8 cellular contexts compared by ENCODE assay signal in genomic region chr9:90102292-90102901, GRCh38.
DNase-seq lines count a peak whose midpoint lies in the region; ATAC-seq and TF ChIP-seq lines count a peak whose summit lies in the region.

No MANE protein-coding gene starts in this region.

- peak; percentile 86 for TF ChIP-seq CTCF in choroid plexus epithelial cell (conservative IDR thresholded peaks at IDR 0.05; ENCODE audit: low read depth, low read length)

- no peak overlapping the region for H3K4me3 ChIP-seq in choroid plexus epithelial cell (ENCODE audit: low read depth, low read length)

- ATAC-seq in GM19035 (IDR thresholded peaks at IDR 0.05; ENCODE audit: unreplicated experiment) (peak; percentile 97), HG03280 (IDR thresholded peaks at IDR 0.05; ENCODE audit: unreplicated experiment) (peak; percentile 97), left lobe of liver (peak; percentile 95)

- peak; percentile 87 for DNase-seq in AG20443 (ENCODE audit: low spot score)
- peak; percentile 80 for DNase-seq in NCI-H226
- peak; percentile 74 to 77 for DNase-seq in activated CD4-positive, alpha-beta T cell treated with anti-CD3 and anti-CD28 coated beads for 4 hours
- peak; percentile 95 for DNase-seq in choroid plexus epithelial cell (ENCODE audit: low read depth)
- DNase-seq in left lobe of liver (ENCODE audit: low spot score) = peak; percentile 85
- DNase-seq in stimulated activated CD4-positive, alpha-beta T cell treated with anti-CD3 and anti-CD28 coated beads, Interleukin-4, amount 100 ng/mL, for 4 hours = peak; percentile 68 to 78
